13 cellular contexts compared by ENCODE assay signal in genomic region chr7:148110097-148110868, GRCh38.
DNase-seq lines count a peak whose midpoint lies in the region; ATAC-seq and TF ChIP-seq lines count a peak whose summit lies in the region.
"Had no signal": no experiment of that assay in that cellular context is flagged by ENCODE, and none has a peak within 500 bp of the region (broad histone marks: within the 10 kb centered on the region; RNA-seq: fewer than 3 reads in every experiment).

No MANE protein-coding gene starts in this region.

- POLR2A ChIA-PET in SK-N-SH (lab: Yijun Ruan, JAX), result no interaction called here

- no peaks in the 10 kb centered on the region for H3F3A ChIP-seq in SK-N-SH (replicated peaks; ENCODE audit: insufficient read depth)

- no peaks in the 10 kb centered on the region for H3K4me1 Mint-ChIP-seq in stimulated activated naive CD8-positive, alpha-beta T cell treated with anti-CD3 and anti-CD28 coated beads, Interleukin-15, amount 100 ng/mL, for 72 hours
- H3K4me1 Mint-ChIP-seq: activated naive CD8-positive, alpha-beta T cell treated with anti-CD3 and anti-CD28 coated beads, Interleukin-2, amount 50 U/mL, for 24 hours had no signal

- H3K27me3 Mint-ChIP-seq in stimulated activated naive CD8-positive, alpha-beta T cell treated with anti-CD3 and anti-CD28 coated beads, Interleukin-15, amount 100 ng/mL, for 72 hours, result no peaks in the 10 kb centered on the region
- H3K27me3 Mint-ChIP-seq: activated naive CD8-positive, alpha-beta T cell treated with anti-CD3 and anti-CD28 coated beads, Interleukin-2, amount 50 U/mL, for 24 hours; dendritic cell treated with granulocyte-macrophage colony-stimulating factor and Interleukin-4, amounts not matched to agents 40 ng/mL and 50 ng/mL, for 4 days had no signal

- no peak overlapping the region for H3K9ac ChIP-seq in SK-N-SH

- no peak for TF ChIP-seq RAD21 in SK-N-SH (IDR thresholded peaks at IDR 0.05; ENCODE audit: low read length)

- no peak for TF ChIP-seq EP300 in SK-N-SH (IDR thresholded peaks at IDR 0.05; ENCODE audit: borderline replicate concordance in 1 of 2, low read depth in 1 of 2, low read length in 1 of 2)

- WGBS in SK-N-SH (ENCODE audit: low lambda C conversion rate), result 69% methylated on average over 13 of the region's 13 CpGs

- no peaks in the 10 kb centered on the region for H3K9me2 ChIP-seq in SK-N-SH

- no peak overlapping the region for H3K4me2 ChIP-seq in SK-N-SH

- no peaks in the 10 kb centered on the region for H4K20me1 ChIP-seq in SK-N-SH (ENCODE audit: insufficient read depth)

- intact Hi-C loops in left colon (cut with DNase I, micrococcal nuclease), result no loop called here

- no peaks in the 10 kb centered on the region for H3K9me3 Mint-ChIP-seq in stimulated activated naive CD8-positive, alpha-beta T cell treated with anti-CD3 and anti-CD28 coated beads, Interleukin-15, amount 100 ng/mL, for 72 hours
- H3K9me3 Mint-ChIP-seq: activated naive CD8-positive, alpha-beta T cell treated with anti-CD3 and anti-CD28 coated beads, Interleukin-2, amount 50 U/mL, for 24 hours; dendritic cell treated with granulocyte-macrophage colony-stimulating factor and Interleukin-4, amounts not matched to agents 40 ng/mL and 50 ng/mL, for 4 days had no signal

- H3K27me3 ChIP-seq in SK-N-SH (ENCODE audit: insufficient read depth), result no peaks in the 10 kb centered on the region
- H3K27me3 ChIP-seq: neutrophil had no signal

- H2AFZ ChIP-seq in SK-N-SH (ENCODE audit: low read depth), result no peak overlapping the region

- H3K27ac Mint-ChIP-seq in stimulated activated naive CD8-positive, alpha-beta T cell treated with anti-CD3 and anti-CD28 coated beads, Interleukin-15, amount 100 ng/mL, for 72 hours, result no peak overlapping the region
- H3K27ac Mint-ChIP-seq: activated naive CD8-positive, alpha-beta T cell treated with anti-CD3 and anti-CD28 coated beads, Interleukin-2, amount 50 U/mL, for 24 hours; dendritic cell treated with granulocyte-macrophage colony-stimulating factor and Interleukin-4, amounts not matched to agents 40 ng/mL and 50 ng/mL, for 4 days had no signal

- peaks cover 0 to 5% of the 10 kb centered on the region in 2 experiments; a peak in 2 of 4 replicates for H3K4me1 ChIP-seq in SK-N-SH (ENCODE audit: control insufficient read depth in 1 of 2, insufficient read depth in 2 of 2, low read depth in 1 of 2, low read length in 1 of 2)

- no peak for DNase-seq in stimulated activated naive CD8-positive, alpha-beta T cell treated with anti-CD3 and anti-CD28 coated beads, Interleukin-15, Interleukin-2, amounts not matched to agents 100 U/mL and 50 U/mL, for 24 hours
- DNase-seq in stimulated activated naive CD8-positive, alpha-beta T cell treated with anti-CD3 and anti-CD28 coated beads, Interleukin-15, amount 100 ng/mL, for 72 hours, result no peak
- DNase-seq in SK-N-SH (no peak), left colon (peak in 1 of 2 donors; percentile 11), NCI-H345 treated with DMSO at 0.1 percent for 48 hours (lab: John Stamatoyannopoulos, UW; ENCODE audit: unreplicated experiment) (no peak)
- DNase-seq in activated naive CD4-positive, alpha-beta T cell treated with anti-CD3 and anti-CD28 coated beads, Interleukin-2, amount 50 U/mL, for 16 hours, result no peak
- DNase-seq: activated naive CD8-positive, alpha-beta T cell treated with anti-CD3 and anti-CD28 coated beads, Interleukin-2, amount 50 U/mL, for 24 hours; EL; SHP77 had no signal

- H3K4me3 ChIP-seq in SK-N-SH (ENCODE audit: low read depth in 2 of 2, low read length in 1 of 2), result no peak overlapping the region

- TF ChIP-seq CTCF in SK-N-SH (IDR thresholded peaks at IDR 0.05), result peak; percentile 21

- H3K36me3 ChIP-seq in SK-N-SH (replicated peaks in 1 of 2; ENCODE audit: control insufficient read depth in 1 of 2, insufficient read depth in 2 of 2, low read length in 1 of 2), result no peaks in the 10 kb centered on the region
- H3K36me3 ChIP-seq: neutrophil had no signal

- no peaks in the 10 kb centered on the region for H3K79me2 ChIP-seq in SK-N-SH (ENCODE audit: insufficient read depth)

- CTCF ChIA-PET in SK-N-SH (lab: Yijun Ruan, JAX), result interaction anchor here (0.9 to 3.3 kb wide), 4 partner anchors 11 to 36 kb away, joined by 3 to 12 read pairs (median 4); no protein-coding TSS in a partner anchor

- H3K27ac ChIP-seq in SK-N-SH (ENCODE audit: low read depth in 2 of 2, low read length in 1 of 2), result no peak overlapping the region
- H3K27ac ChIP-seq: neutrophil had no signal

- ATAC-seq in stimulated activated naive CD8-positive, alpha-beta T cell treated with anti-CD3 and anti-CD28 coated beads, Interleukin-15, Interleukin-2, amounts not matched to agents 100 U/mL and 50 U/mL, for 24 hours, result peak; percentile 28
- ATAC-seq in stimulated activated naive CD8-positive, alpha-beta T cell treated with anti-CD3 and anti-CD28 coated beads, Interleukin-15, amount 100 ng/mL, for 72 hours, result no peak
- peak; percentile 83 for ATAC-seq in left colon
- no peak for ATAC-seq in GM18519 (IDR thresholded peaks at IDR 0.05; ENCODE audit: low FRiP score, unreplicated experiment)
- ATAC-seq in HG02798 (IDR thresholded peaks at IDR 0.05; ENCODE audit: poor library complexity, unreplicated experiment), result no peak
- ATAC-seq: activated naive CD8-positive, alpha-beta T cell treated with anti-CD3 and anti-CD28 coated beads, Interleukin-2, amount 50 U/mL, for 24 hours had no signal

- H3K9me3 ChIP-seq in SK-N-SH, result no peaks in the 10 kb centered on the region
- H3K9me3 ChIP-seq: neutrophil had no signal

- H3K4me3 Mint-ChIP-seq in stimulated activated naive CD8-positive, alpha-beta T cell treated with anti-CD3 and anti-CD28 coated beads, Interleukin-15, amount 100 ng/mL, for 72 hours, result no peak overlapping the region
- H3K4me3 Mint-ChIP-seq: activated naive CD8-positive, alpha-beta T cell treated with anti-CD3 and anti-CD28 coated beads, Interleukin-2, amount 50 U/mL, for 24 hours; dendritic cell treated with granulocyte-macrophage colony-stimulating factor and Interleukin-4, amounts not matched to agents 40 ng/mL and 50 ng/mL, for 4 days had no signal

TF ChIP-seq in SK-N-SH, 30 proteins besides CTCF, POLR2A, EP300 and RAD21:
- TF ChIP-seq ELF1 (IDR thresholded peaks at IDR 0.05) (no peak), FOXJ3 (CRISPR knock-in tag; IDR thresholded peaks at IDR 0.05) (no peak), TEAD4 (IDR thresholded peaks at IDR 0.05; ENCODE audit: borderline replicate concordance, insufficient read depth) (no peak), RFX5 (IDR thresholded peaks at IDR 0.05; ENCODE audit: low read length) (no peak), CHD2 (IDR thresholded peaks at IDR 0.05; ENCODE audit: low read length, partially characterized antibody) (no peak), NRF1 (IDR thresholded peaks at IDR 0.05; ENCODE audit: low read depth, low read length) (no peak), TAF1 (IDR thresholded peaks at IDR 0.05; ENCODE audit: borderline replicate concordance, low read depth, low read length) (no peak), FOXM1 (IDR thresholded peaks at IDR 0.05; ENCODE audit: low read depth) (no peak), IRF3 (IDR thresholded peaks at IDR 0.05; ENCODE audit: low read depth, low read length) (no peak), USF2 (IDR thresholded peaks at IDR 0.05; ENCODE audit: borderline replicate concordance, low read depth, low read length) (no peak)

Comparison
In these comparisons a context has a peak if more than half of its experiments do, and no peak if none do; other contexts are left out.
1. ATAC-seq: peak in stimulated activated naive CD8-positive, alpha-beta T cell treated with anti-CD3 and anti-CD28 coated beads, Interleukin-15, Interleukin-2, amounts not matched to agents 100 U/mL and 50 U/mL, for 24 hours (single experiment) and left colon (single experiment); none in stimulated activated naive CD8-positive, alpha-beta T cell treated with anti-CD3 and anti-CD28 coated beads, Interleukin-15, amount 100 ng/mL, for 72 hours (single experiment), GM18519 (single experiment) and HG02798 (single experiment).